In genomic region chr12:121803861-121804416, GRCh38 we compare ENCODE assay signal across 8 cellular contexts. TPM values are rescaled to one million over a fixed set of nuclear protein-coding genes. Genes with fewer than 3 reads are reported as not detected.
DNase-seq lines count a peak whose midpoint lies in the region; ATAC-seq and TF ChIP-seq lines count a peak whose summit lies in the region.

Gene SETD1B (plus strand): TSS chr12:121804009. CDS start chr12:121804738, 729 bp downstream.

- H3K4me3 ChIP-seq in breast epithelium: peak within 1 kb of the TSS; percentile 76 to 95 (median 80)
- H3K4me3 ChIP-seq in skeletal muscle satellite cell (ENCODE audit: low read length): peak within 1 kb of the TSS; percentile 74

- H3K27me3 ChIP-seq in breast epithelium (no peaks in the 10 kb centered on the region), skeletal muscle satellite cell (ENCODE audit: control insufficient read depth, insufficient read depth, low read length) (no peaks in the 10 kb centered on the region)

- no peak for ATAC-seq in GM21529 (IDR thresholded peaks at IDR 0.05; ENCODE audit: unreplicated experiment)

- peak; percentile 57 for DNase-seq in Caki2 (ENCODE audit: low read depth)
- DNase-seq in HUDEP-2 (lab: John Stamatoyannopoulos, UW; ENCODE audit: unreplicated experiment in 76 of 76): peak in 65 of 76 experiments; percentile 10 to 75 (median 45)
- peak; percentile 65 for DNase-seq in SKM-1 treated with dmso at 0.1 percent for 144 hours (lab: John Stamatoyannopoulos, UW; ENCODE audit: unreplicated experiment)
- no peak for DNase-seq in breast epithelium (ENCODE audit: low spot score in 2 of 2)
- peak; percentile 27 for DNase-seq in inferior parietal cortex (ENCODE audit: extremely low spot score)
- no peak for DNase-seq in NCI-H128 (lab: John Stamatoyannopoulos, UW; ENCODE audit: unreplicated experiment)

- no peak for TF ChIP-seq CTCF in breast epithelium (IDR thresholded peaks at IDR 0.05)

- no peaks in the 10 kb centered on the region for H3K9me3 ChIP-seq in breast epithelium
- no peaks in the 10 kb centered on the region for H3K9me3 ChIP-seq in skeletal muscle satellite cell (replicated peaks; ENCODE audit: low read length)

- intact Hi-C loops in breast epithelium (cut with DNase I; ENCODE audit: low total_unique reads): no loop called here

- in situ Hi-C loops in Caki2 (cut with HindIII; ENCODE audit: low pct_unique_long_range_greater_than_20kb, low sequenced_read_pairs): no loop called here

- peak within 1 kb of the TSS; percentile 98 for H3K4me2 ChIP-seq in skeletal muscle satellite cell (ENCODE audit: low read length)

- H3K27ac ChIP-seq in breast epithelium: peak within 1 kb of the TSS; percentile 100

- H3K4me1 ChIP-seq in breast epithelium (peaks cover 0 to 10% of the 10 kb centered on the region in 2 donors), skeletal muscle satellite cell (ENCODE audit: control insufficient read depth, insufficient read depth, low read length) (peaks cover 42% of the 10 kb centered on the region)

- no peak for TF ChIP-seq POLR2A in breast epithelium (IDR thresholded peaks at IDR 0.05)

- peak within 1 kb of the TSS; percentile 99 for H3K9ac ChIP-seq in skeletal muscle satellite cell (ENCODE audit: low read depth, low read length)

- no peaks in the 10 kb centered on the region for H3K36me3 ChIP-seq in breast epithelium
- H3K36me3 ChIP-seq in skeletal muscle satellite cell (ENCODE audit: insufficient read depth, low read length): peaks cover 23% of the 10 kb centered on the region

RNA-seq across cellular contexts. Expression of gene SETD1B, which starts in this region (rescaled TPM):
- 0.61 and 3.4 TPM in 2 replicates for total RNA-seq in Caki2 (2014; rRNA removed; shearing (Covaris generic); ENCODE audit: low replicate concordance)
- total RNA-seq in breast epithelium: 1 to 10 TPM; 4.2 to 7.9 (median 6.1) TPM
- 3.7 and 3.8 TPM in 2 replicates for total RNA-seq in skeletal muscle satellite cell (2012; rRNA removed)

Comparison
In these comparisons a context has a peak if more than half of its experiments do, and no peak if none do; other contexts are left out.
1. DNase-seq: peak in Caki2 (single experiment), HUDEP-2 (65 of 76), SKM-1 treated with dmso at 0.1 percent for 144 hours (single experiment) and inferior parietal cortex (single experiment); none in breast epithelium (0 of 2) and NCI-H128 (single experiment).